ENCODE assay signal across 13 cellular contexts in the genomic region with DNA sequence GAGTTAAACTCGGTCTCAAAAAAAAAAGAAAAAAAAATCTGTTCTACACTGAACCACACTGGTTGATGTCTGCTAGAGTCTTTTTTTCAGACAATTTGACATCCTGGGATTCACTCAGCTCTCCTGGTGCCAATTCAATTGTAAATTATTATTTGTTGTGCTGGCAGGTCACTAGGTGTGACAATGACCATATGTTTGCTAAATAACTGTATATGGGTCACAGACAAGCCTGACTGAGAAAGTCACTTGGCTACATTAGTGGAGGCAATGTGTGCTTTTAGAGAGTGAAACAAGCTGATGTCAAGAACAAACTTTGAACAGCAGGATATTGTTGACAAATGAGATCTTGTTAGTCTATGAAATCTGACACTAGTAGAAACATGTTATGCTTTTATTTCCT.
"Had no signal": no experiment of that assay in that cellular context is flagged by ENCODE, and none has a peak within 500 bp of the region (broad histone marks: within the 10 kb centered on the region; RNA-seq: fewer than 3 reads in every experiment).

No MANE protein-coding gene starts in this region.

- DNase-seq: activated CD4-positive, alpha-beta T cell treated with anti-CD3 and anti-CD28 coated beads, Interleukin-2, amount 50 U/mL, for 4 hours; activated CD4-positive, CD25-positive, alpha-beta regulatory T cell treated with anti-CD3 and anti-CD28 coated beads, Interleukin-2, amount 50 U/mL, for 72 hours; activated effector memory CD4-positive, alpha-beta T cell treated with anti-CD3 and anti-CD28 coated beads, Interleukin-2, amount 50 U/mL, for 16 hours; activated naive CD8-positive, alpha-beta T cell treated with anti-CD3 and anti-CD28 coated beads, Interleukin-2, amount 10 ng/mL, durations not matched to agents 7 days and 5 days; activated T-cell treated with anti-CD3 and anti-CD28 coated beads, Interleukin-2, amount 50 U/mL, for 1 hour; anterior cingulate cortex; mammary epithelial cell; naive thymus-derived CD8-positive, alpha-beta T cell; posterior cingulate gyrus; tibial artery had no signal

- H3K27me3 Mint-ChIP-seq: activated naive CD8-positive, alpha-beta T cell treated with anti-CD3 and anti-CD28 coated beads, Interleukin-2, amount 10 ng/mL, durations not matched to agents 7 days and 5 days; naive thymus-derived CD8-positive, alpha-beta T cell had no signal

- H3K27ac Mint-ChIP-seq: activated naive CD8-positive, alpha-beta T cell treated with anti-CD3 and anti-CD28 coated beads, Interleukin-2, amount 10 ng/mL, durations not matched to agents 7 days and 5 days; naive thymus-derived CD8-positive, alpha-beta T cell; stimulated activated effector memory CD8-positive, alpha-beta T cell treated with anti-CD3 and anti-CD28 coated beads, Interleukin-12 subunit alpha, Interleukin-12 subunit beta, amount 100 ng/mL, for 72 hours had no signal

- FAIRE-seq: bronchial epithelial cell, endometrium had no signal

- H3K36me3 Mint-ChIP-seq: activated naive CD8-positive, alpha-beta T cell treated with anti-CD3 and anti-CD28 coated beads, Interleukin-2, amount 10 ng/mL, durations not matched to agents 7 days and 5 days; naive thymus-derived CD8-positive, alpha-beta T cell; stimulated activated effector memory CD8-positive, alpha-beta T cell treated with anti-CD3 and anti-CD28 coated beads, Interleukin-12 subunit alpha, Interleukin-12 subunit beta, amount 100 ng/mL, for 72 hours had no signal

- H3K4me1 Mint-ChIP-seq: activated naive CD8-positive, alpha-beta T cell treated with anti-CD3 and anti-CD28 coated beads, Interleukin-2, amount 10 ng/mL, durations not matched to agents 7 days and 5 days; naive thymus-derived CD8-positive, alpha-beta T cell; stimulated activated effector memory CD8-positive, alpha-beta T cell treated with anti-CD3 and anti-CD28 coated beads, Interleukin-12 subunit alpha, Interleukin-12 subunit beta, amount 100 ng/mL, for 72 hours had no signal

- ATAC-seq: naive thymus-derived CD8-positive, alpha-beta T cell; stimulated activated effector memory CD8-positive, alpha-beta T cell treated with anti-CD3 and anti-CD28 coated beads, Interleukin-12 subunit alpha, Interleukin-12 subunit beta, amount 100 ng/mL, for 72 hours had no signal

- H3K4me3 Mint-ChIP-seq: activated naive CD8-positive, alpha-beta T cell treated with anti-CD3 and anti-CD28 coated beads, Interleukin-2, amount 10 ng/mL, durations not matched to agents 7 days and 5 days; naive thymus-derived CD8-positive, alpha-beta T cell; stimulated activated effector memory CD8-positive, alpha-beta T cell treated with anti-CD3 and anti-CD28 coated beads, Interleukin-12 subunit alpha, Interleukin-12 subunit beta, amount 100 ng/mL, for 72 hours had no signal
